ENCODE assay signal across 9 cellular contexts in genomic region chr19:57103573-57104277, GRCh38. TPM values are rescaled to one million over a fixed set of nuclear protein-coding genes. Genes with fewer than 3 reads are reported as not detected.
A peak's percentile ranks its signal among the peaks of the same experiment; 100 is the strongest.
DNase-seq lines count a peak whose midpoint lies in the region; ATAC-seq, FAIRE-seq and TF ChIP-seq lines count a peak whose summit lies in the region.
"Had no signal": no experiment of that assay in that cellular context is flagged by ENCODE, and none has a peak within 500 bp of the region (broad histone marks: within the 10 kb centered on the region; RNA-seq: fewer than 3 reads in every experiment).

No MANE protein-coding gene starts in this region.

- peak overlapping the region; percentile 9 to 60 (median 18); a peak in 4 of 6 replicates for H3K4me3 ChIP-seq in HepG2 (replicated peaks in 1 of 3; ENCODE audit: insufficient read depth in 1 of 3, low read depth in 2 of 3, low read length in 3 of 3)

- H3K4me2 ChIP-seq in HepG2 (ENCODE audit: low read depth, low read length), result peak overlapping the region; percentile 70

- peak; percentile 92 for FAIRE-seq in HepG2 (lab: Jason Lieb, UNC)
- FAIRE-seq: G401.6 had no signal

- no peaks in the 10 kb centered on the region for H4K20me1 ChIP-seq in HepG2 (ENCODE audit: insufficient read depth, low read length)

- peaks cover 15% of the 10 kb centered on the region; the same call in 1 of the 2 replicates for H3K4me1 ChIP-seq in HepG2 (ENCODE audit: insufficient read depth, low read length)

- H3K27me3 ChIP-seq in HepG2 (ENCODE audit: control insufficient read depth in 1 of 2, insufficient read depth in 2 of 2, low read length in 2 of 2), result no peaks in the 10 kb centered on the region

- H3K79me2 ChIP-seq in HepG2 (ENCODE audit: insufficient read depth, low read length), result no peaks in the 10 kb centered on the region

- peak; percentile 77 for TF ChIP-seq RAD21 in HepG2 (CRISPR knock-in tag; IDR thresholded peaks at IDR 0.05)

- 15% methylated on average over 9 of the region's 13 CpGs for WGBS in HepG2 (ENCODE audit: low lambda C conversion rate)

- DNase-seq in NCI-H1092 treated with DMSO at 0.1 percent for 48 hours (lab: John Stamatoyannopoulos, UW) (peak; percentile 11), NCI-H1092 (lab: John Stamatoyannopoulos, UW) (no peak), NCI-H146 treated with DMSO at 0.1 percent for 48 hours (lab: John Stamatoyannopoulos, UW; ENCODE audit: unreplicated experiment) (peak; percentile 21), cerebellar cortex (ENCODE audit: low spot score) (peak; percentile 78), HepG2 (ENCODE audit: low spot score) (peak; percentile 47), NCI-H1048 (lab: John Stamatoyannopoulos, UW) (no peak)
- DNase-seq in activated CD4-positive, CD25-positive, alpha-beta regulatory T cell treated with anti-CD3 and anti-CD28 coated beads, Interleukin-2, amount 50 U/mL, for 72 hours, result peak; percentile 47
- DNase-seq in stimulated activated CD4-positive, alpha-beta T cell treated with anti-CD3 and anti-CD28 coated beads, Interleukin-4, amount 100 ng/mL, for 4 hours, result peak; percentile 31 to 46

- CTCF ChIA-PET in HepG2 (lab: Yijun Ruan, JAX; ENCODE audit: low intra/inter-chr PET ratio, low total read pairs), result no interaction called here

- H3K36me3 ChIP-seq in HepG2 (replicated peaks in 1 of 2; ENCODE audit: control insufficient read depth in 1 of 2, insufficient read depth in 2 of 2, low read length in 2 of 2), result no peaks in the 10 kb centered on the region

- H3K9me3 ChIP-seq in HepG2 (ENCODE audit: low read length), result peaks cover 8% of the 10 kb centered on the region

- intact Hi-C loops in HepG2 (cut with micrococcal nuclease; ENCODE audit: unreplicated experiment), result loop anchor here (10.0 kb wide), 1 partner anchor 301 kb away; no protein-coding TSS in a partner anchor

- TF ChIP-seq EP300 in HepG2 (IDR thresholded peaks at IDR 0.05; ENCODE audit: low read depth in 2 of 2, low read length in 2 of 2) (no peak), HepG2 (CRISPR knock-in tag; IDR thresholded peaks at IDR 0.05; ENCODE audit: borderline replicate concordance) (no peak)

- in situ Hi-C loops in HepG2 (cut with HindIII; ENCODE audit: extremely low pct_ligation_motif_present, low pct_unique_long_range_greater_than_20kb), result no loop called here

- POLR2A ChIA-PET in HepG2 (lab: Yijun Ruan, JAX), result no interaction called here

- no peak for TF ChIP-seq POLR2A in HepG2 (IDR thresholded peaks at IDR 0.05; ENCODE audit: insufficient read depth in 1 of 2, low read depth in 2 of 2, low read length in 2 of 2)

- peak; percentile 66 for ATAC-seq in HepG2

- 0 out of 2 replicates have a peak overlapping the region, but pooled peaks have one; percentile 9 for H3K9ac ChIP-seq in HepG2 (ENCODE audit: insufficient read depth, low read depth, low read length)

- H3K27ac ChIP-seq in HepG2 (ENCODE audit: extremely low read length, insufficient read depth, low read length), result no peak overlapping the region

- peak; percentile 90 for TF ChIP-seq CTCF in HepG2 (CRISPR knock-in tag; IDR thresholded peaks at IDR 0.05)

- H2AFZ ChIP-seq in HepG2 (ENCODE audit: low read length), result peak overlapping the region; percentile 66

- no TSS peak for BruUV-seq in HepG2 (replicated peaks; lab: Mats Ljungman, UMichigan)

TF ChIP-seq in HepG2, 621 proteins besides CTCF, POLR2A, EP300 and RAD21 (continues in another document):
- peak; percentile 46 for TF ChIP-seq TEAD3 (CRISPR knock-in tag; optimal IDR thresholded peaks at IDR 0.05; ENCODE audit: borderline replicate concordance)
- TF ChIP-seq FOXK1 (CRISPR knock-in tag; IDR thresholded peaks at IDR 0.05; ENCODE audit: borderline replicate concordance, low read depth), result peak; percentile 30; the same call in 1 of the 2 replicates

RNA-seq across cellular contexts. Expression of gene USP29, which starts 16.1 kb away (rescaled TPM):
- total RNA-seq in HepG2 (2016; rRNA removed; fragmentation: Illumina TruSeq; extraction: Trizol), result not detected in 2 replicates
- not detected in 2 replicates for total RNA-seq in HepG2 (2016; cell fraction: cytosol; rRNA removed; fragmentation: Illumina TruSeq; extraction: Trizol; ENCODE audit: low read depth)
- not detected in 2 replicates for total RNA-seq in HepG2 (2016; cell fraction: insoluble cytoplasmic fraction; rRNA removed; fragmentation: Illumina TruSeq; extraction: Trizol)
- not detected in 2 replicates for total RNA-seq in HepG2 (2016; cell fraction: membrane; rRNA removed; fragmentation: Illumina TruSeq; extraction: Trizol)
- total RNA-seq in HepG2 (2016; cell fraction: nucleus; rRNA removed; fragmentation: Illumina TruSeq; extraction: Trizol), result not detected in 2 replicates
- polyA plus RNA-seq in HepG2 (2011; rRNA removed), result not detected in 2 replicates
- not detected in 2 replicates for polyA plus RNA-seq in HepG2 (2011; cell fraction: cytosol; rRNA removed)
- polyA plus RNA-seq in HepG2 (2011; cell fraction: nucleus; rRNA removed), result not detected in 2 replicates
- not detected in 2 replicates for polyA plus RNA-seq in HepG2 (2012)
- polyA plus RNA-seq in HepG2 (2016; cell fraction: cytosol; fragmentation: Illumina TruSeq; extraction: Trizol; ENCODE audit: low read depth), result not detected in 2 replicates
- not detected in 2 replicates for polyA plus RNA-seq in HepG2 (2016; cell fraction: insoluble cytoplasmic fraction; fragmentation: Illumina TruSeq; extraction: Trizol; ENCODE audit: low read depth)
- not detected in 2 replicates for polyA plus RNA-seq in HepG2 (2016; cell fraction: membrane; fragmentation: Illumina TruSeq; extraction: Trizol; ENCODE audit: low read depth)
- polyA plus RNA-seq in HepG2 (2016; cell fraction: nucleus; fragmentation: Illumina TruSeq; extraction: Trizol; ENCODE audit: insufficient read depth, low read depth), result not detected in 2 replicates
- polyA minus RNA-seq in HepG2 (2011; rRNA and poly(A)+ RNA removed; ENCODE audit: low replicate concordance), result not detected in 2 replicates
- not detected in 2 replicates for polyA minus RNA-seq in HepG2 (2011; cell fraction: cytosol; rRNA and poly(A)+ RNA removed)
- not detected in 2 replicates for polyA minus RNA-seq in HepG2 (2011; cell fraction: nucleus; rRNA and poly(A)+ RNA removed)

RNA-seq across cellular contexts. Expression of gene ZIM3, which starts 41.3 kb away (rescaled TPM):
- total RNA-seq in HepG2 (2016; rRNA removed; fragmentation: Illumina TruSeq; extraction: Trizol), result not detected in 2 replicates
- total RNA-seq in HepG2 (2016; cell fraction: cytosol; rRNA removed; fragmentation: Illumina TruSeq; extraction: Trizol; ENCODE audit: low read depth), result not detected in 2 replicates
- not detected in 2 replicates for total RNA-seq in HepG2 (2016; cell fraction: insoluble cytoplasmic fraction; rRNA removed; fragmentation: Illumina TruSeq; extraction: Trizol)
- not detected in 2 replicates for total RNA-seq in HepG2 (2016; cell fraction: membrane; rRNA removed; fragmentation: Illumina TruSeq; extraction: Trizol)
- total RNA-seq in HepG2 (2016; cell fraction: nucleus; rRNA removed; fragmentation: Illumina TruSeq; extraction: Trizol), result not detected in 2 replicates
- not detected in 2 replicates for polyA plus RNA-seq in HepG2 (2011; rRNA removed)
- not detected in 2 replicates for polyA plus RNA-seq in HepG2 (2011; cell fraction: cytosol; rRNA removed)
- not detected in 2 replicates for polyA plus RNA-seq in HepG2 (2011; cell fraction: nucleus; rRNA removed)
- polyA plus RNA-seq in HepG2 (2012), result not detected in 2 replicates
- polyA plus RNA-seq in HepG2 (2016; cell fraction: cytosol; fragmentation: Illumina TruSeq; extraction: Trizol; ENCODE audit: low read depth), result not detected in 2 replicates
- not detected in 2 replicates for polyA plus RNA-seq in HepG2 (2016; cell fraction: insoluble cytoplasmic fraction; fragmentation: Illumina TruSeq; extraction: Trizol; ENCODE audit: low read depth)
- not detected in 2 replicates for polyA plus RNA-seq in HepG2 (2016; cell fraction: membrane; fragmentation: Illumina TruSeq; extraction: Trizol; ENCODE audit: low read depth)
- not detected in 2 replicates for polyA plus RNA-seq in HepG2 (2016; cell fraction: nucleus; fragmentation: Illumina TruSeq; extraction: Trizol; ENCODE audit: insufficient read depth, low read depth)
- not detected in 2 replicates for polyA minus RNA-seq in HepG2 (2011; rRNA and poly(A)+ RNA removed; ENCODE audit: low replicate concordance)
- not detected in 2 replicates for polyA minus RNA-seq in HepG2 (2011; cell fraction: cytosol; rRNA and poly(A)+ RNA removed)
- not detected in 2 replicates for polyA minus RNA-seq in HepG2 (2011; cell fraction: nucleus; rRNA and poly(A)+ RNA removed)

Comparison
In these comparisons a context has a peak if more than half of its experiments do, and no peak if none do; other contexts are left out.
1. DNase-seq: peak in NCI-H1092 treated with DMSO at 0.1 percent for 48 hours (single experiment), NCI-H146 treated with DMSO at 0.1 percent for 48 hours (single experiment), activated CD4-positive, CD25-positive, alpha-beta regulatory T cell treated with anti-CD3 and anti-CD28 coated beads, Interleukin-2, amount 50 U/mL, for 72 hours (single experiment), cerebellar cortex (single experiment), HepG2 (single experiment) and stimulated activated CD4-positive, alpha-beta T cell treated with anti-CD3 and anti-CD28 coated beads, Interleukin-4, amount 100 ng/mL, for 4 hours (2 of 2); none in NCI-H1092 (single experiment) and NCI-H1048 (single experiment).